Comparison of ENCODE assay signal across 12 cellular contexts in genomic region chr10:3625959-3626751, GRCh38.
DNase-seq lines count a peak whose midpoint lies in the region; ATAC-seq and TF ChIP-seq lines count a peak whose summit lies in the region.
"Had no signal": no experiment of that assay in that cellular context is flagged by ENCODE, and none has a peak within 500 bp of the region (broad histone marks: within the 10 kb centered on the region; RNA-seq: fewer than 3 reads in every experiment).

No MANE protein-coding gene starts in this region.

- no peaks in the 10 kb centered on the region for H4K20me1 ChIP-seq in SK-N-SH (ENCODE audit: insufficient read depth)

- no peaks in the 10 kb centered on the region for H3K9me3 Mint-ChIP-seq in stimulated activated naive CD8-positive, alpha-beta T cell treated with anti-CD3 and anti-CD28 coated beads, Interleukin-15, amount 100 ng/mL, for 72 hours

- POLR2A ChIA-PET in SK-N-SH (lab: Yijun Ruan, JAX) = no interaction called here

- H3K27ac ChIP-seq in SK-N-SH (ENCODE audit: low read depth in 2 of 2, low read length in 1 of 2) = peak overlapping the region in 1 of 2 experiments; percentile 22; a peak in 1 of 4 replicates
- no peak overlapping the region for H3K27ac ChIP-seq in upper lobe of left lung
- H3K27ac ChIP-seq in coronary artery = peak overlapping the region in 1 of 2 donors; percentile 36
- H3K27ac ChIP-seq: 22Rv1, SK-N-MC had no signal

- no peak for TF ChIP-seq POLR2A in upper lobe of left lung (IDR thresholded peaks at IDR 0.05)

- CTCF ChIA-PET in SK-N-SH (lab: Yijun Ruan, JAX) = no interaction called here

- TF ChIP-seq RAD21 in SK-N-SH (IDR thresholded peaks at IDR 0.05; ENCODE audit: low read length) = no peak

- H3K27me3 ChIP-seq in SK-N-SH (ENCODE audit: insufficient read depth) = no peaks in the 10 kb centered on the region
- no peaks in the 10 kb centered on the region for H3K27me3 ChIP-seq in upper lobe of left lung

- peaks cover 9% of the 10 kb centered on the region for H3K27me3 Mint-ChIP-seq in stimulated activated naive CD8-positive, alpha-beta T cell treated with anti-CD3 and anti-CD28 coated beads, Interleukin-15, amount 100 ng/mL, for 72 hours

- H2AFZ ChIP-seq in SK-N-SH (ENCODE audit: low read depth) = no peak overlapping the region

- ATAC-seq in SK-N-SH treated with all-trans-retinoic acid at 6 μM for 48 hours = no peak
- ATAC-seq in HG02970 (IDR thresholded peaks at IDR 0.05; ENCODE audit: low FRiP score, unreplicated experiment) = peak; percentile 75
- no peak for ATAC-seq in stimulated activated naive CD8-positive, alpha-beta T cell treated with anti-CD3 and anti-CD28 coated beads, Interleukin-15, amount 100 ng/mL, for 72 hours
- no peak for ATAC-seq in upper lobe of left lung (ENCODE audit: low FRiP score in 2 of 2)
- ATAC-seq: left colon had no signal

- peaks cover 19% of the 10 kb centered on the region for H3K4me1 Mint-ChIP-seq in stimulated activated naive CD8-positive, alpha-beta T cell treated with anti-CD3 and anti-CD28 coated beads, Interleukin-15, amount 100 ng/mL, for 72 hours

- no peak overlapping the region for H3K4me3 ChIP-seq in SK-N-SH (ENCODE audit: low read depth in 2 of 2, low read length in 1 of 2)
- H3K4me3 ChIP-seq in WI38 (ENCODE audit: low read depth, low read length) = peak overlapping the region; percentile 38
- no peak overlapping the region for H3K4me3 ChIP-seq in upper lobe of left lung
- H3K4me3 ChIP-seq in coronary artery = no peak overlapping the region
- H3K4me3 ChIP-seq: SK-N-MC had no signal

- 81% methylated on average over 11 of the region's 11 CpGs for WGBS in SK-N-SH (ENCODE audit: low lambda C conversion rate)
- 79 to 84% methylated on average over 11 of the region's 11 CpGs for WGBS in upper lobe of left lung, 2 donors

- no peaks in the 10 kb centered on the region for H3K79me2 ChIP-seq in SK-N-SH (ENCODE audit: insufficient read depth)

- H3K4me3 Mint-ChIP-seq in stimulated activated naive CD8-positive, alpha-beta T cell treated with anti-CD3 and anti-CD28 coated beads, Interleukin-15, amount 100 ng/mL, for 72 hours = no peak overlapping the region

- H3K4me2 ChIP-seq in SK-N-SH = no peak overlapping the region

- no peak for TF ChIP-seq CTCF in SK-N-SH (IDR thresholded peaks at IDR 0.05)
- no peak for TF ChIP-seq CTCF in WI38 (IDR thresholded peaks at IDR 0.05; ENCODE audit: low read depth, low read length)
- TF ChIP-seq CTCF in upper lobe of left lung (IDR thresholded peaks at IDR 0.05) = no peak
- no peak for TF ChIP-seq CTCF in coronary artery (IDR thresholded peaks at IDR 0.05)

- H3K9me3 ChIP-seq in SK-N-SH = no peaks in the 10 kb centered on the region
- H3K9me3 ChIP-seq in upper lobe of left lung = no peaks in the 10 kb centered on the region

- no peaks in the 10 kb centered on the region for H3K36me3 ChIP-seq in SK-N-SH (replicated peaks in 1 of 2; ENCODE audit: control insufficient read depth in 1 of 2, insufficient read depth in 2 of 2, low read length in 1 of 2)
- H3K36me3 ChIP-seq in upper lobe of left lung = no peaks in the 10 kb centered on the region

- TF ChIP-seq EP300 in SK-N-SH (IDR thresholded peaks at IDR 0.05; ENCODE audit: borderline replicate concordance in 1 of 2, low read depth in 1 of 2, low read length in 1 of 2) (no peak), upper lobe of left lung (IDR thresholded peaks at IDR 0.05) (no peak)

- no peak overlapping the region for H3K27ac Mint-ChIP-seq in stimulated activated naive CD8-positive, alpha-beta T cell treated with anti-CD3 and anti-CD28 coated beads, Interleukin-15, amount 100 ng/mL, for 72 hours

- H3K9me2 ChIP-seq in SK-N-SH = no peaks in the 10 kb centered on the region

- no peak overlapping the region for H3K9ac ChIP-seq in SK-N-SH

- peaks cover 4% of the 10 kb centered on the region for H3F3A ChIP-seq in SK-N-SH (replicated peaks; ENCODE audit: insufficient read depth)

- peaks cover 0 to 7% of the 10 kb centered on the region in 2 experiments; a peak in 1 of 4 replicates for H3K4me1 ChIP-seq in SK-N-SH (ENCODE audit: control insufficient read depth in 1 of 2, insufficient read depth in 2 of 2, low read depth in 1 of 2, low read length in 1 of 2)
- H3K4me1 ChIP-seq in upper lobe of left lung = peaks cover 0 to 8% (median 3%) of the 10 kb centered on the region in 4 donors

- no peak for DNase-seq in SK-N-SH
- DNase-seq in stimulated activated naive CD8-positive, alpha-beta T cell treated with anti-CD3 and anti-CD28 coated beads, Interleukin-15, amount 100 ng/mL, for 72 hours = no peak
- DNase-seq in DMS114 treated with DMSO at 0.1 percent for 48 hours (lab: John Stamatoyannopoulos, UW; ENCODE audit: unreplicated experiment) = no peak
- no peak for DNase-seq in upper lobe of left lung
- DNase-seq in coronary artery (ENCODE audit: low spot score) = no peak
- DNase-seq: left colon; stimulated activated CD4-positive, alpha-beta T cell treated with anti-CD3 and anti-CD28 coated beads, Interleukin-1b, Interleukin-23, amount 100 ng/mL, for 48 hours had no signal

TF ChIP-seq in SK-N-SH, 30 proteins besides CTCF, POLR2A, EP300 and RAD21 (continues in another document):
- TF ChIP-seq GATA2 (CRISPR knock-in tag; IDR thresholded peaks at IDR 0.05) (no peak), TCF12 (IDR thresholded peaks at IDR 0.05) (0 out of 2 replicates have a peak, but pooled peaks have one; percentile 23), POLR2AphosphoS5 (IDR thresholded peaks at IDR 0.05; ENCODE audit: low read depth, low read length) (no peak), JUND (IDR thresholded peaks at IDR 0.05) (peak; percentile 33; the same call in 1 of the 2 replicates), FOSL2 (IDR thresholded peaks at IDR 0.05; ENCODE audit: borderline replicate concordance, low read depth) (peak; percentile 35; the same call in 1 of the 2 replicates), RCOR1 (IDR thresholded peaks at IDR 0.05; ENCODE audit: low read length) (no peak), TEAD4 (IDR thresholded peaks at IDR 0.05; ENCODE audit: borderline replicate concordance, insufficient read depth) (peak; percentile 20; the same call in 1 of the 2 replicates), REST (IDR thresholded peaks at IDR 0.05; ENCODE audit: low read depth, low read length) (no peak)

TF ChIP-seq in SK-N-SH treated with all-trans-retinoic acid at 6 μM for 48 hours, 23 proteins besides CTCF, POLR2A, EP300 and RAD21:
- TF ChIP-seq TOX (CRISPR knock-in tag; IDR thresholded peaks at IDR 0.05; ENCODE audit: borderline replicate concordance) = no peak
- TF ChIP-seq POU6F1 (CRISPR knock-in tag; IDR thresholded peaks at IDR 0.05; ENCODE audit: borderline replicate concordance, low read depth) = no peak
